In genomic region chr18:6004683-6005082, GRCh38 we compare ENCODE assay signal across 9 cellular contexts.
DNase-seq lines count a peak whose midpoint lies in the region; ATAC-seq and TF ChIP-seq lines count a peak whose summit lies in the region.
"Had no signal": no experiment of that assay in that cellular context is flagged by ENCODE, and none has a peak within 500 bp of the region (broad histone marks: within the 10 kb centered on the region; RNA-seq: fewer than 3 reads in every experiment).

No MANE protein-coding gene starts in this region.

- CTCF ChIA-PET in activated CD4-positive, alpha-beta T cell treated with anti-CD3 and anti-CD28 coated beads for 36 hours (lab: Charles Lee) = no interaction called here
- CTCF ChIA-PET in CD8-positive, alpha-beta T cell (lab: Charles Lee) = no interaction called here

- no peaks in the 10 kb centered on the region for H3K27me3 ChIP-seq in CD8-positive, alpha-beta T cell (ENCODE audit: insufficient read depth, low read length)

- intact Hi-C loops in activated CD4-positive, alpha-beta T cell treated with anti-CD3 and anti-CD28 coated beads for 36 hours (cut with DNase I, micrococcal nuclease) = no loop called here
- intact Hi-C loops in CD8-positive, alpha-beta T cell (cut with DNase I, micrococcal nuclease) = no loop called here

- no peak overlapping the region for H3K4me3 Mint-ChIP-seq in activated CD4-positive, alpha-beta T cell treated with anti-CD3 and anti-CD28 coated beads for 36 hours
- H3K4me3 Mint-ChIP-seq in activated naive CD8-positive, alpha-beta T cell treated with anti-CD3 and anti-CD28 coated beads, Interleukin-2, amount 10 ng/mL, durations not matched to agents 7 days and 5 days = no peak overlapping the region
- no peak overlapping the region for H3K4me3 Mint-ChIP-seq in CD8-positive, alpha-beta T cell

- ATAC-seq in activated CD4-positive, alpha-beta T cell treated with anti-CD3 and anti-CD28 coated beads for 36 hours = peak; percentile 85
- ATAC-seq in GM21515 (IDR thresholded peaks at IDR 0.05; ENCODE audit: unreplicated experiment) = peak; percentile 96
- peak; percentile 96 for ATAC-seq in HG03135 (IDR thresholded peaks at IDR 0.05; ENCODE audit: unreplicated experiment)
- peak; percentile 47 for ATAC-seq in activated naive CD8-positive, alpha-beta T cell treated with anti-CD3 and anti-CD28 coated beads, Interleukin-2, amount 10 ng/mL, durations not matched to agents 7 days and 5 days (ENCODE audit: low read depth)
- no peak for ATAC-seq in CD8-positive, alpha-beta T cell

- no peak overlapping the region for H3K27ac Mint-ChIP-seq in activated CD4-positive, alpha-beta T cell treated with anti-CD3 and anti-CD28 coated beads for 36 hours
- no peak overlapping the region for H3K27ac Mint-ChIP-seq in activated naive CD8-positive, alpha-beta T cell treated with anti-CD3 and anti-CD28 coated beads, Interleukin-2, amount 10 ng/mL, durations not matched to agents 7 days and 5 days
- H3K27ac Mint-ChIP-seq in CD8-positive, alpha-beta T cell = no peak overlapping the region

- peaks cover 5% of the 10 kb centered on the region for H3K27me3 Mint-ChIP-seq in activated CD4-positive, alpha-beta T cell treated with anti-CD3 and anti-CD28 coated beads for 36 hours
- peaks cover 5% of the 10 kb centered on the region for H3K27me3 Mint-ChIP-seq in activated naive CD8-positive, alpha-beta T cell treated with anti-CD3 and anti-CD28 coated beads, Interleukin-2, amount 10 ng/mL, durations not matched to agents 7 days and 5 days
- peaks cover 2% of the 10 kb centered on the region for H3K27me3 Mint-ChIP-seq in CD8-positive, alpha-beta T cell (ENCODE audit: low read depth)

- no peaks in the 10 kb centered on the region for H3K36me3 Mint-ChIP-seq in activated CD4-positive, alpha-beta T cell treated with anti-CD3 and anti-CD28 coated beads for 36 hours (ENCODE audit: low read depth)
- no peaks in the 10 kb centered on the region for H3K36me3 Mint-ChIP-seq in activated naive CD8-positive, alpha-beta T cell treated with anti-CD3 and anti-CD28 coated beads, Interleukin-2, amount 10 ng/mL, durations not matched to agents 7 days and 5 days
- no peaks in the 10 kb centered on the region for H3K36me3 Mint-ChIP-seq in CD8-positive, alpha-beta T cell

- H3K4me1 Mint-ChIP-seq in activated CD4-positive, alpha-beta T cell treated with anti-CD3 and anti-CD28 coated beads for 36 hours = peaks cover 19% of the 10 kb centered on the region
- H3K4me1 Mint-ChIP-seq in activated naive CD8-positive, alpha-beta T cell treated with anti-CD3 and anti-CD28 coated beads, Interleukin-2, amount 10 ng/mL, durations not matched to agents 7 days and 5 days = peaks cover 9% of the 10 kb centered on the region
- no peaks in the 10 kb centered on the region for H3K4me1 Mint-ChIP-seq in CD8-positive, alpha-beta T cell (ENCODE audit: low read depth)

- no peak overlapping the region for H3K4me3 ChIP-seq in CD8-positive, alpha-beta T cell (ENCODE audit: low read depth, low read length)

- no peaks in the 10 kb centered on the region for H3K9me3 ChIP-seq in CD8-positive, alpha-beta T cell (ENCODE audit: low read length)

- peaks cover 5% of the 10 kb centered on the region for H3K9me3 Mint-ChIP-seq in activated CD4-positive, alpha-beta T cell treated with anti-CD3 and anti-CD28 coated beads for 36 hours (ENCODE audit: low read depth)
- H3K9me3 Mint-ChIP-seq in activated naive CD8-positive, alpha-beta T cell treated with anti-CD3 and anti-CD28 coated beads, Interleukin-2, amount 10 ng/mL, durations not matched to agents 7 days and 5 days = peaks cover 2% of the 10 kb centered on the region
- H3K9me3 Mint-ChIP-seq in CD8-positive, alpha-beta T cell = peaks cover 6% of the 10 kb centered on the region

- H3K36me3 ChIP-seq in CD8-positive, alpha-beta T cell (ENCODE audit: insufficient read depth, low read length) = no peaks in the 10 kb centered on the region

- no peaks in the 10 kb centered on the region for H3K4me1 ChIP-seq in CD8-positive, alpha-beta T cell (ENCODE audit: insufficient read depth, low read length)

- H3K27ac ChIP-seq in CD8-positive, alpha-beta T cell (ENCODE audit: low read depth, low read length) = no peak overlapping the region

- TF ChIP-seq CTCF in CD8-positive, alpha-beta T cell (IDR thresholded peaks at IDR 0.05) = no peak

- peak; percentile 41 for DNase-seq in activated CD4-positive, alpha-beta T cell treated with anti-CD3 and anti-CD28 coated beads for 36 hours
- no peak for DNase-seq in activated CD4-positive, alpha-beta T cell treated with anti-CD3 and anti-CD28 coated beads for 4 hours
- no peak for DNase-seq in activated naive CD8-positive, alpha-beta T cell treated with anti-CD3 and anti-CD28 coated beads, Interleukin-2, amount 10 ng/mL, durations not matched to agents 7 days and 5 days
- no peak for DNase-seq in CD8-positive, alpha-beta T cell
- DNase-seq in KG1 (lab: John Stamatoyannopoulos, UW) = no peak
- no peak for DNase-seq in NCI-H1930 (lab: John Stamatoyannopoulos, UW)
- DNase-seq: NCI-H774 had no signal

- POLR2A ChIA-PET in activated CD4-positive, alpha-beta T cell treated with anti-CD3 and anti-CD28 coated beads for 36 hours (lab: Charles Lee) = no interaction called here
- POLR2A ChIA-PET in activated naive CD8-positive, alpha-beta T cell treated with anti-CD3 and anti-CD28 coated beads, Interleukin-2, amount 10 ng/mL, durations not matched to agents 7 days and 5 days (lab: Charles Lee) = no interaction called here
- POLR2A ChIA-PET in CD8-positive, alpha-beta T cell (lab: Charles Lee) = interaction anchor here (0.6 kb wide), 1 partner anchor 913 kb away, joined by 4 read pairs; no protein-coding TSS in a partner anchor
